Comparison of ENCODE assay signal across 11 cellular contexts in the genomic region with DNA sequence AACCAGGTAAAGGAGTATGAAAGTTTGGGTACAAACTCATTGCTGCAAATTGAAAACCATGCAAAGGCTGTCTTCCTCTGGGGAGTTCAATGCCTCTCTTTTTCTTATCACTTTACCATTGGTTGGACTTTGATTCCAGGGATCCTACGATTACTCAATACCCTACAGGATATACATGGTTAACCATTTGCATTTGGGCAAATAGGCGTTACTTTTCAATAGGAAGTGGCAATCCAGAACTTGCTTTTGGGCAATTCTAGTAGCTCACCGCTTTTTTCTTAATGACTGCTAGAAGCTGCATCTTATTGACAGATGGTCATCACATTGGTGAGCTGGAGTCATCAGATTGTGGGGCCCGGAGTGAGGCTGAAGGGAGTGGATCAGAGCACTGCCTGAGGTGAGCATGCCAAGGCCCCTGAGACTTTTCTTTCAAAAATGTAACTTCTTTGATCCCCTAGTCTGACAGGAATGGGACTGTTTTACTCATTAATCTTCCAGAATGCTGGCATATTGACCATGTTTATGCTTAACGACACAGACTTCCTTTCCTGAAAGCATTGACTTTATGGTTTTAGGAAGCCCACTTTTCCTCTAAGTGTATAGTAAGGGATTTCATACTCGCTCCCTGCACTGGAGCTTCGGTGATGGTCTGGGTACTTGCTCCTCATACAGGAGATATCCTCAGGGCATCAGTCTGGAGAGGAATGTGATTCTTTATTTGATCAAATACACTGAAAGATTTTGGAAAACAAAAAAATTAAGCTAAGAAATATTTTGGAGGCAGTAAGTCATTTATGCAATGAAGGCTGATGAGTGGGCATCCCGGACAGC. TPM values are rescaled to one million over a fixed set of nuclear protein-coding genes. Genes with fewer than 3 reads are reported as not detected.
A peak's percentile ranks its signal among the peaks of the same experiment; 100 is the strongest.
DNase-seq lines count a peak whose midpoint lies in the region; ATAC-seq and TF ChIP-seq lines count a peak whose summit lies in the region.
"Had no signal": no experiment of that assay in that cellular context is flagged by ENCODE, and none has a peak within 500 bp of the region (broad histone marks: within the 10 kb centered on the region; RNA-seq: fewer than 3 reads in every experiment).

A gene (plus strand): TSS at position 270 of the 831 bp plus-strand sequence. CDS start 13,039 bp downstream, outside the sequence.

- 61% methylated on average over 8 of the region's 8 CpGs for WGBS in heart right ventricle, 2 donors

- H3K27ac ChIP-seq in Peyer's patch: peak within 1 kb of the TSS; percentile 47 to 87 (median 68)
- H3K27ac ChIP-seq in heart right ventricle: no peak within 1 kb of the TSS
- H3K27ac ChIP-seq: breast epithelium had no signal

- no peaks in the 10 kb centered on the region for H3K36me3 ChIP-seq in GM06990 (ENCODE audit: control insufficient read depth, insufficient read depth, low read length)
- H3K36me3 ChIP-seq in Peyer's patch: no peaks in the 10 kb centered on the region
- no peaks in the 10 kb centered on the region for H3K36me3 ChIP-seq in mucosa of descending colon (ENCODE audit: low read depth)
- H3K36me3 ChIP-seq in heart right ventricle: no peaks in the 10 kb centered on the region
- H3K36me3 ChIP-seq: breast epithelium had no signal

- ATAC-seq in GM19395 (IDR thresholded peaks at IDR 0.05; ENCODE audit: unreplicated experiment) (peak; percentile 25), mucosa of descending colon (peak; percentile 73), heart right ventricle (no peak), HG03469 (IDR thresholded peaks at IDR 0.05; ENCODE audit: unreplicated experiment) (no peak)
- ATAC-seq: esophagus mucosa had no signal

- peak within 1 kb of the TSS; percentile 34 for H3K4me3 ChIP-seq in GM06990 (replicated peaks; ENCODE audit: low read depth, low read length)
- H3K4me3 ChIP-seq in Peyer's patch: peak within 1 kb of the TSS; percentile 14 to 42 (median 30)
- no peak within 1 kb of the TSS for H3K4me3 ChIP-seq in mucosa of descending colon
- peak within 1 kb of the TSS in 1 of 10 donors; percentile 7 for H3K4me3 ChIP-seq in heart right ventricle
- H3K4me3 ChIP-seq: breast epithelium had no signal

- TF ChIP-seq POLR2A in Peyer's patch (IDR thresholded peaks at IDR 0.05): no peak

- H3K9me3 ChIP-seq in Peyer's patch (no peaks in the 10 kb centered on the region), mucosa of descending colon (no peaks in the 10 kb centered on the region), heart right ventricle (no peaks in the 10 kb centered on the region)
- H3K9me3 ChIP-seq: breast epithelium had no signal

- TF ChIP-seq CTCF in GM06990 (IDR thresholded peaks at IDR 0.05; ENCODE audit: insufficient read depth, low read length, poor library complexity, severe bottlenecking) (no peak), Peyer's patch (IDR thresholded peaks at IDR 0.05) (no peak), mucosa of descending colon (IDR thresholded peaks at IDR 0.05) (no peak), heart right ventricle (IDR thresholded peaks at IDR 0.05) (no peak)

- H3K4me1 ChIP-seq in Peyer's patch (peaks cover 0 to 18% (median 15%) of the 10 kb centered on the region in 4 donors), mucosa of descending colon (ENCODE audit: low read depth) (peaks cover 13% of the 10 kb centered on the region), heart right ventricle (peaks cover 0 to 3% (median 0%) of the 10 kb centered on the region in 9 donors)
- H3K4me1 ChIP-seq: breast epithelium had no signal

- no peak for DNase-seq in GM06990 (ENCODE audit: extremely low read depth, insufficient read length)
- DNase-seq in Peyer's patch: no peak
- no peak for DNase-seq in mucosa of descending colon
- no peak for DNase-seq in heart right ventricle
- no peak for DNase-seq in NOMO-1 treated with dmso at 0.1 percent for 144 hours (lab: John Stamatoyannopoulos, UW; ENCODE audit: unreplicated experiment)
- DNase-seq in SHP77 treated with DMSO at 0.1 percent for 48 hours (lab: John Stamatoyannopoulos, UW): no peak
- DNase-seq: T-helper 1 cell had no signal

- intact Hi-C loops in mucosa of descending colon (cut with DNase I, micrococcal nuclease) (no loop called here), heart right ventricle (cut with DNase I) (no loop called here)

- H3K27me3 ChIP-seq in GM06990 (replicated peaks; ENCODE audit: control insufficient read depth, insufficient read depth, low read length) (no peaks in the 10 kb centered on the region), Peyer's patch (no peaks in the 10 kb centered on the region), heart right ventricle (peaks cover 0 to 38% (median 23%) of the 10 kb centered on the region in 7 donors)
- H3K27me3 ChIP-seq: breast epithelium had no signal

RNA-seq across cellular contexts. Expression of the gene that starts here (rescaled TPM):
- total RNA-seq in Peyer's patch: 1 to 10 TPM in 1 of 4 donors, under 1 TPM in 1, not detected in 2; 0.67 to 5.0 TPM
- total RNA-seq in mucosa of descending colon: under 1 TPM in 2 of 3 donors, not detected in 1; 0.17 to 0.43 TPM
- total RNA-seq in heart right ventricle: under 1 TPM in 3 of 10 donors, not detected in 7; 0.13 to 0.37 (median 0.16) TPM
- not detected for polyA plus RNA-seq in heart right ventricle
- total RNA-seq: esophagus mucosa had no signal

Comparison
In these comparisons a context has a peak if more than half of its experiments do, and no peak if none do; other contexts are left out.
1. Peak in ATAC-seq in mucosa of descending colon; RNA of the gene not detected or under 1 TPM.
2. H3K27ac ChIP-seq: peak in Peyer's patch (4 of 4); none in heart right ventricle (0 of 10).